8 cellular contexts compared by ENCODE assay signal in genomic region chr19:45038931-45039893, GRCh38. TPM values are rescaled to one million over a fixed set of nuclear protein-coding genes. Genes with fewer than 3 reads are reported as not detected.
DNase-seq lines count a peak whose midpoint lies in the region; ATAC-seq and TF ChIP-seq lines count a peak whose summit lies in the region.

A gene with protein sequence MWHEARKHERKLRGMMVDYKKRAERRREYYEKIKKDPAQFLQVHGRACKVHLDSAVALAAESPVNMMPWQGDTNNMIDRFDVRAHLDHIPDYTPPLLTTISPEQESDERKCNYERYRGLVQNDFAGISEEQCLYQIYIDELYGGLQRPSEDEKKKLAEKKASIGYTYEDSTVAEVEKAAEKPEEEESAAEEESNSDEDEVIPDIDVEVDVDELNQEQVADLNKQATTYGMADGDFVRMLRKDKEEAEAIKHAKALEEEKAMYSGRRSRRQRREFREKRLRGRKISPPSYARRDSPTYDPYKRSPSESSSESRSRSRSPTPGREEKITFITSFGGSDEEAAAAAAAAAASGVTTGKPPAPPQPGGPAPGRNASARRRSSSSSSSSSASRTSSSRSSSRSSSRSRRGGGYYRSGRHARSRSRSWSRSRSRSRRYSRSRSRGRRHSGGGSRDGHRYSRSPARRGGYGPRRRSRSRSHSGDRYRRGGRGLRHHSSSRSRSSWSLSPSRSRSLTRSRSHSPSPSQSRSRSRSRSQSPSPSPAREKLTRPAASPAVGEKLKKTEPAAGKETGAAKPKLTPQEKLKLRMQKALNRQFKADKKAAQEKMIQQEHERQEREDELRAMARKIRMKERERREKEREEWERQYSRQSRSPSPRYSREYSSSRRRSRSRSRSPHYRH (plus strand): TSS chr19:45039045. CDS start chr19:45040213, 1,168 bp downstream.

- H3K36me3 ChIP-seq in CD8-positive, alpha-beta T cell (ENCODE audit: insufficient read depth, low read length), result peaks cover 23% of the 10 kb centered on the region

- in situ Hi-C loops in endometrial microvascular endothelial cells (cut with HindIII; ENCODE audit: inconsistent ontology term, low pct_unique_long_range_greater_than_20kb, low sequenced_read_pairs), result no loop called here

- peak; percentile 89 for ATAC-seq in CD8-positive, alpha-beta T cell
- peak; percentile 78 for ATAC-seq in GM19467 (IDR thresholded peaks at IDR 0.05; ENCODE audit: unreplicated experiment)

- POLR2A ChIA-PET in CD8-positive, alpha-beta T cell (lab: Charles Lee), result interaction anchor here (0.7 to 2.5 kb wide), 9 partner anchors 9 to 234 kb away, joined by 3 to 13 read pairs (median 4); partner anchors contain the start of genes BLOC1S3, PPP1R37 and TRAPPC6A

- no peaks in the 10 kb centered on the region for H3K27me3 ChIP-seq in CD8-positive, alpha-beta T cell (ENCODE audit: insufficient read depth, low read length)

- CTCF ChIA-PET in CD8-positive, alpha-beta T cell (lab: Charles Lee), result interaction anchor here (0.8 to 1.2 kb wide), 4 partner anchors 20 to 148 kb away, joined by 3 read pairs; no protein-coding TSS in a partner anchor

- H3K9me3 ChIP-seq in CD8-positive, alpha-beta T cell (ENCODE audit: low read length), result no peaks in the 10 kb centered on the region

- H3K4me3 Mint-ChIP-seq in CD8-positive, alpha-beta T cell, result peak within 1 kb of the TSS; percentile 93
- H3K4me3 Mint-ChIP-seq in mesothelial cell of epicardium, result peak within 1 kb of the TSS; percentile 88

- H3K27me3 Mint-ChIP-seq in CD8-positive, alpha-beta T cell (ENCODE audit: low read depth), result no peaks in the 10 kb centered on the region
- H3K27me3 Mint-ChIP-seq in mesothelial cell of epicardium (ENCODE audit: low read depth), result no peaks in the 10 kb centered on the region

- peaks cover 23% of the 10 kb centered on the region for H3K4me1 ChIP-seq in CD8-positive, alpha-beta T cell (ENCODE audit: insufficient read depth, low read length)

- peaks cover 63% of the 10 kb centered on the region for H3K36me3 Mint-ChIP-seq in CD8-positive, alpha-beta T cell
- H3K36me3 Mint-ChIP-seq in mesothelial cell of epicardium, result peaks cover 16% of the 10 kb centered on the region

- H3K27ac Mint-ChIP-seq in CD8-positive, alpha-beta T cell, result peak within 1 kb of the TSS; percentile 90
- H3K27ac Mint-ChIP-seq in mesothelial cell of epicardium, result peak within 1 kb of the TSS; percentile 95

- no peak for TF ChIP-seq CTCF in CD8-positive, alpha-beta T cell (IDR thresholded peaks at IDR 0.05)
- TF ChIP-seq CTCF in mesothelial cell of epicardium (IDR thresholded peaks at IDR 0.05; ENCODE audit: unreplicated experiment), result no peak

- H3K9me3 Mint-ChIP-seq in CD8-positive, alpha-beta T cell, result no peaks in the 10 kb centered on the region
- no peaks in the 10 kb centered on the region for H3K9me3 Mint-ChIP-seq in mesothelial cell of epicardium

- H3K27ac ChIP-seq in CD8-positive, alpha-beta T cell (ENCODE audit: low read depth, low read length), result peak within 1 kb of the TSS; percentile 92

- H3K4me1 Mint-ChIP-seq in CD8-positive, alpha-beta T cell (ENCODE audit: low read depth), result peaks cover 32% of the 10 kb centered on the region
- H3K4me1 Mint-ChIP-seq in mesothelial cell of epicardium, result peaks cover 20% of the 10 kb centered on the region

- DNase-seq in CD8-positive, alpha-beta T cell, result peak; percentile 73 to 91 (median 86)
- peak; percentile 98 for DNase-seq in HT-29 (ENCODE audit: low spot score)
- peak; percentile 81 for DNase-seq in NOMO-1 treated with DMSO at 0.1 percent for 48 hours (lab: John Stamatoyannopoulos, UW; ENCODE audit: unreplicated experiment)
- DNase-seq in activated CD8-positive, alpha-beta memory T cell treated with anti-CD3 and anti-CD28 coated beads, Interleukin-2, amount 50 U/mL, for 1 hour (ENCODE audit: extremely low read depth), result peak; percentile 67
- peak; percentile 87 to 90 for DNase-seq in mesothelial cell of epicardium (ENCODE audit: low spot score in 2 of 2, unreplicated experiment in 2 of 2)
- DNase-seq in stimulated activated CD8-positive, alpha-beta memory T cell treated with anti-CD3 and anti-CD28 coated beads, Interleukin-15, amount 100 ng/mL, for 4 hours (ENCODE audit: low read depth in 2 of 2), result peak; percentile 70 to 71

- intact Hi-C loops in CD8-positive, alpha-beta T cell (cut with DNase I, micrococcal nuclease), result loop anchor here (1.0 to 5.0 kb wide), 10 partner anchors 22 to 149 kb away; partner anchors contain the start of genes CLPTM1 (in 2 of the 2), GEMIN7 (in 2 of the 2), PPP1R37 (in 2 of the 2) and RELB (in 2 of the 2)

- H3K4me3 ChIP-seq in CD8-positive, alpha-beta T cell (ENCODE audit: low read depth, low read length), result peak within 1 kb of the TSS; percentile 86

RNA-seq across cellular contexts. Expression of the gene that starts here (rescaled TPM):
- total RNA-seq in CD8-positive, alpha-beta T cell, result 100 to 1,000 TPM; 144 to 153 TPM
- 90.2 and 99.9 TPM in 2 replicates for total RNA-seq in HT-29 (2014; rRNA removed; shearing (Covaris generic))
- 28.2 TPM for total RNA-seq in endometrial microvascular endothelial cells (ENCODE audit: inconsistent ontology term)
- total RNA-seq in mesothelial cell of epicardium, result 132 to 133 TPM (median 133 TPM) in 3 replicates

Comparison
In these comparisons a context has a peak if more than half of its experiments do, and no peak if none do; other contexts are left out.
1. Peak in every context shown above with its lines: DNase-seq, ATAC-seq, H3K4me3 ChIP-seq and H3K27ac ChIP-seq.